ENCODE assay signal across 1 cellular context in genomic region chr12:52900896-52901714, GRCh38.
TF ChIP-seq lines count a peak whose summit lies in the region.

No MANE protein-coding gene starts in this region.

TF ChIP-seq in HCT116, 20 proteins besides CTCF, POLR2A, EP300 and RAD21:
- TF ChIP-seq SP1 (IDR thresholded peaks at IDR 0.05; ENCODE audit: low read depth) (no peak), REST (IDR thresholded peaks at IDR 0.05; ENCODE audit: low read depth) (no peak), JUND (IDR thresholded peaks at IDR 0.05) (no peak), POLR2AphosphoS5 (IDR thresholded peaks at IDR 0.05; ENCODE audit: low read depth, low read length) (no peak), EZH2phosphoT487 (IDR thresholded peaks at IDR 0.05; ENCODE audit: borderline replicate concordance) (no peak), ZBTB33 (IDR thresholded peaks at IDR 0.05; ENCODE audit: extremely low read depth, insufficient replicate concordance, low read length) (no peak), YY1 (IDR thresholded peaks at IDR 0.05; ENCODE audit: extremely low read depth, insufficient replicate concordance, low read depth, low read length) (no peak), ELF1 (IDR thresholded peaks at IDR 0.05; ENCODE audit: borderline replicate concordance, low read depth) (no peak), ZFX (IDR thresholded peaks at IDR 0.05) (no peak), ZNF274 (IDR thresholded peaks at IDR 0.05; ENCODE audit: low read depth, low read length) (no peak), TCF7L2 (IDR thresholded peaks at IDR 0.05; ENCODE audit: borderline replicate concordance, extremely low read depth, insufficient read depth, insufficient read length) (no peak), SIN3A (IDR thresholded peaks at IDR 0.05; ENCODE audit: low read depth) (no peak), ATF3 (IDR thresholded peaks at IDR 0.05) (no peak), SRF (IDR thresholded peaks at IDR 0.05; ENCODE audit: low read depth) (no peak), CEBPB (IDR thresholded peaks at IDR 0.05; ENCODE audit: low read depth) (no peak), MAX (IDR thresholded peaks at IDR 0.05) (no peak), EGR1 (IDR thresholded peaks at IDR 0.05; ENCODE audit: low read depth) (no peak)
